1 cellular context compared by ENCODE assay signal in the genomic region with DNA sequence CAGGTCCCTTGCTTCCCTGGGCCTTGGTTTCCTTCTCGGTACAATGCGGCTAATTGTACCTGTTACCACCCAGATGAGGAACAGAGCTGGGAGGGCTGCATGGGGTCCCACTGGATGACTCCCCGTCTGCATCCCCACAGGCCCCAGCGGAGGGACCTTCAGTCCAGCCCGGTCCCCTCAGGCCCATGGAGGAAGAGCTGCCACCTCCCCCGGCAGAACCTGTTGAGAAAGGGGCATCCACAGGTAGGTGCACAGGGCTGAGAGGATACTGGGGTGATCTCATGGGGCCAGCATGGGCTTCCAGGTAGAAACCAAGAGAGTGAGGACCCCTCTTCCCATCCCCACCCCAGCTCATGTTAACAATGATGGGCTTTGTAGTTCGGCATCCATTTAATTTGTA.
A peak's percentile ranks its signal among the peaks of the same experiment; 100 is the strongest.
TF ChIP-seq lines count a peak whose summit lies in the region.

No MANE protein-coding gene starts in this region.

TF ChIP-seq in HEK293, 187 proteins besides CTCF, POLR2A, EP300 and RAD21 (continued from another document):
- TF ChIP-seq, protein P1, sequence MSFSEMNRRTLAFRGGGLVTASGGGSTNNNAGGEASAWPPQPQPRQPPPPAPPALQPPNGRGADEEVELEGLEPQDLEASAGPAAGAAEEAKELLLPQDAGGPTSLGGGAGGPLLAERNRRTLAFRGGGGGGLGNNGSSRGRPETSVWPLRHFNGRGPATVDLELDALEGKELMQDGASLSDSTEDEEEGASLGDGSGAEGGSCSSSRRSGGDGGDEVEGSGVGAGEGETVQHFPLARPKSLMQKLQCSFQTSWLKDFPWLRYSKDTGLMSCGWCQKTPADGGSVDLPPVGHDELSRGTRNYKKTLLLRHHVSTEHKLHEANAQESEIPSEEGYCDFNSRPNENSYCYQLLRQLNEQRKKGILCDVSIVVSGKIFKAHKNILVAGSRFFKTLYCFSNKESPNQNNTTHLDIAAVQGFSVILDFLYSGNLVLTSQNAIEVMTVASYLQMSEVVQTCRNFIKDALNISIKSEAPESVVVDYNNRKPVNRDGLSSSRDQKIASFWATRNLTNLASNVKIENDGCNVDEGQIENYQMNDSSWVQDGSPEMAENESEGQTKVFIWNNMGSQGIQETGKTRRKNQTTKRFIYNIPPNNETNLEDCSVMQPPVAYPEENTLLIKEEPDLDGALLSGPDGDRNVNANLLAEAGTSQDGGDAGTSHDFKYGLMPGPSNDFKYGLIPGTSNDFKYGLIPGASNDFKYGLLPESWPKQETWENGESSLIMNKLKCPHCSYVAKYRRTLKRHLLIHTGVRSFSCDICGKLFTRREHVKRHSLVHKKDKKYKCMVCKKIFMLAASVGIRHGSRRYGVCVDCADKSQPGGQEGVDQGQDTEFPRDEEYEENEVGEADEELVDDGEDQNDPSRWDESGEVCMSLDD (tag by site-specific recombination; IDR thresholded peaks at IDR 0.05): no peak
- TF ChIP-seq ZNF449 (tag by site-specific recombination; IDR thresholded peaks at IDR 0.05) (no peak), SCRT2 (tag by site-specific recombination; IDR thresholded peaks at IDR 0.05) (peak; percentile 92), ZNF169 (tag by site-specific recombination; IDR thresholded peaks at IDR 0.05) (no peak)
